19 cellular contexts compared by ENCODE assay signal in genomic region chr18:53441761-53442414, GRCh38.
DNase-seq lines count a peak whose midpoint lies in the region; TF ChIP-seq lines count a peak whose summit lies in the region.
"Had no signal": no experiment of that assay in that cellular context is flagged by ENCODE, and none has a peak within 500 bp of the region (broad histone marks: within the 10 kb centered on the region; RNA-seq: fewer than 3 reads in every experiment).

No MANE protein-coding gene starts in this region.

- DNase-seq in NCI-H748 (lab: John Stamatoyannopoulos, UW; ENCODE audit: unreplicated experiment), result peak; percentile 37
- DNase-seq in NCI-H748 treated with DMSO at 0.1 percent for 48 hours (lab: John Stamatoyannopoulos, UW), result no peak
- DNase-seq in A673 (ENCODE audit: low spot score), result peak; percentile 67
- DNase-seq in NCI-H1092 treated with DMSO at 0.1 percent for 48 hours (lab: John Stamatoyannopoulos, UW), result peak; percentile 47
- peak; percentile 48 for DNase-seq in NCI-H82 treated with DMSO at 0.1 percent for 48 hours (lab: John Stamatoyannopoulos, UW; ENCODE audit: unreplicated experiment)
- no peak for DNase-seq in kidney glomerular epithelial cell (lab: John Stamatoyannopoulos, UW)
- DNase-seq in OCI-M2 (lab: John Stamatoyannopoulos, UW; ENCODE audit: unreplicated experiment), result no peak
- DNase-seq in activated CD4-positive, alpha-beta T cell treated with anti-CD3 and anti-CD28 coated beads, Interleukin-2, amount 50 U/mL, for 4 hours, result no peak
- DNase-seq: C1 segment of cervical spinal cord; CD8-positive, alpha-beta memory T cell; DMS79; GOT3; IMR-90; NCI-H1048; NCI-H1694 treated with DMSO at 0.1 percent for 48 hours; NCI-H446 treated with DMSO at 0.1 percent for 48 hours; PC-3; RPMI8226 had no signal

- no peaks in the 10 kb centered on the region for H3K36me3 ChIP-seq in A673 (ENCODE audit: insufficient read depth, low read length, poor library complexity, severe bottlenecking)

- peaks cover 13% of the 10 kb centered on the region for H3K4me1 ChIP-seq in A673 (ENCODE audit: insufficient read depth, low read length, poor library complexity, severe bottlenecking)
- H3K4me1 ChIP-seq: A549 had no signal

- CTCF ChIA-PET in A673 (lab: Charles Lee), result no interaction called here

- POLR2A ChIA-PET in A673 (lab: Charles Lee; ENCODE audit: low non-redundant PET), result interaction anchor here (0.5 kb wide), 1 partner anchor 96 kb away, joined by 3 read pairs; no protein-coding TSS in a partner anchor

- H3K4me3 ChIP-seq in A673 (ENCODE audit: low read depth, low read length, poor library complexity, severe bottlenecking), result no peak overlapping the region
- H3K4me3 ChIP-seq: A549 had no signal

- no TSS peak for BruUV-seq in A673 (replicated peaks; lab: Mats Ljungman, UMichigan)

- H3K9me3 ChIP-seq in A673 (ENCODE audit: low read depth, low read length, poor library complexity, severe bottlenecking), result no peaks in the 10 kb centered on the region
- H3K9me3 ChIP-seq: A549 had no signal

- no peak for TF ChIP-seq CTCF in A673 (conservative IDR thresholded peaks at IDR 0.05; ENCODE audit: low read depth, low read length)

- no peaks in the 10 kb centered on the region for H3K27me3 ChIP-seq in A673 (replicated peaks; ENCODE audit: insufficient read depth, low read depth, low read length, poor library complexity)

- intact Hi-C loops in A673 (cut with micrococcal nuclease; ENCODE audit: unreplicated experiment), result no loop called here

- no peak overlapping the region for H3K27ac ChIP-seq in A673 (ENCODE audit: low read depth, low read length, poor library complexity, severe bottlenecking)
- H3K27ac ChIP-seq: A549 had no signal

Comparison
In these comparisons a context has a peak if more than half of its experiments do, and no peak if none do; other contexts are left out.
1. DNase-seq: peak in NCI-H748 (single experiment), A673 (single experiment), NCI-H1092 treated with DMSO at 0.1 percent for 48 hours (single experiment) and NCI-H82 treated with DMSO at 0.1 percent for 48 hours (single experiment); none in NCI-H748 treated with DMSO at 0.1 percent for 48 hours (single experiment), kidney glomerular epithelial cell (single experiment), OCI-M2 (single experiment) and activated CD4-positive, alpha-beta T cell treated with anti-CD3 and anti-CD28 coated beads, Interleukin-2, amount 50 U/mL, for 4 hours (0 of 2).